In genomic region chr15:75721923-75722870, GRCh38 we compare ENCODE assay signal across 15 cellular contexts. TPM values are rescaled to one million over a fixed set of nuclear protein-coding genes. Genes with fewer than 3 reads are reported as not detected.
DNase-seq lines count a peak whose midpoint lies in the region; ATAC-seq and TF ChIP-seq lines count a peak whose summit lies in the region.
"Had no signal": no experiment of that assay in that cellular context is flagged by ENCODE, and none has a peak within 500 bp of the region (broad histone marks: within the 10 kb centered on the region; RNA-seq: fewer than 3 reads in every experiment).

No MANE protein-coding gene starts in this region.

- ATAC-seq in gastroesophageal sphincter, result no peak

- peaks cover 17% of the 10 kb centered on the region for H3K27me3 Mint-ChIP-seq in endodermal cell (ENCODE audit: insufficient read depth)

- H3K27ac Mint-ChIP-seq in endodermal cell, result no peak overlapping the region
- H3K27ac Mint-ChIP-seq: activated CD4-positive, alpha-beta T cell treated with anti-CD3 and anti-CD28 coated beads, Interleukin-2, amount 10 ng/mL, durations not matched to agents 7 days and 5 days had no signal

- H3K79me1 ChIP-seq in trophoblast cell (ENCODE audit: low read length), result peaks cover 7% of the 10 kb centered on the region

- peak overlapping the region; percentile 69 for H2AK5ac ChIP-seq in trophoblast cell (ENCODE audit: low read length)

- no peak for DNase-seq in NT2/D1 (ENCODE audit: low read depth, low spot score)
- DNase-seq in trophoblast cell, result no peak
- no peak for DNase-seq in endodermal cell
- DNase-seq in AML-193 (lab: John Stamatoyannopoulos, UW), result no peak
- DNase-seq in amygdala (lab: John Stamatoyannopoulos, UW), result no peak
- DNase-seq in NCI-H2029 (lab: John Stamatoyannopoulos, UW), result no peak
- DNase-seq: activated CD4-positive, alpha-beta T cell treated with anti-CD3 and anti-CD28 coated beads, Interleukin-2, amount 10 ng/mL, durations not matched to agents 7 days and 5 days; activated naive CD8-positive, alpha-beta T cell treated with anti-CD3 and anti-CD28 coated beads, Interleukin-2, amount 10 ng/mL, durations not matched to agents 7 days and 5 days; DMS153; GM23248; stimulated activated CD4-positive, alpha-beta T cell treated with anti-CD3 and anti-CD28 coated beads, Interleukin-4, amount 100 ng/mL, for 1 hour had no signal

- H3K9me3 Mint-ChIP-seq in endodermal cell, result no peaks in the 10 kb centered on the region
- H3K9me3 Mint-ChIP-seq: activated CD4-positive, alpha-beta T cell treated with anti-CD3 and anti-CD28 coated beads, Interleukin-2, amount 10 ng/mL, durations not matched to agents 7 days and 5 days; activated naive CD8-positive, alpha-beta T cell treated with anti-CD3 and anti-CD28 coated beads, Interleukin-2, amount 10 ng/mL, durations not matched to agents 7 days and 5 days; central memory CD8-positive, alpha-beta T cell had no signal

- TF ChIP-seq CTCF in gastroesophageal sphincter (IDR thresholded peaks at IDR 0.05) (no peak), endodermal cell (conservative IDR thresholded peaks at IDR 0.05) (no peak)

- H2AFZ ChIP-seq in trophoblast cell (ENCODE audit: insufficient read depth, low read length, poor library complexity), result no peak overlapping the region
- H2AFZ ChIP-seq: GM23248 had no signal

- no peak for TF ChIP-seq POLR2A in gastroesophageal sphincter (IDR thresholded peaks at IDR 0.05)

- no peak overlapping the region for H3K4me3 Mint-ChIP-seq in endodermal cell
- H3K4me3 Mint-ChIP-seq: activated CD4-positive, alpha-beta T cell treated with anti-CD3 and anti-CD28 coated beads, Interleukin-2, amount 10 ng/mL, durations not matched to agents 7 days and 5 days; activated naive CD8-positive, alpha-beta T cell treated with anti-CD3 and anti-CD28 coated beads, Interleukin-2, amount 10 ng/mL, durations not matched to agents 7 days and 5 days; central memory CD8-positive, alpha-beta T cell had no signal

- no peak overlapping the region for H4K12ac ChIP-seq in trophoblast cell (ENCODE audit: low read depth, low read length)

- H2BK12ac ChIP-seq in trophoblast cell (ENCODE audit: low read length), result peak overlapping the region; percentile 3

- H4K8ac ChIP-seq in trophoblast cell (ENCODE audit: low read depth, low read length), result no peak overlapping the region

- WGBS in gastroesophageal sphincter (ENCODE audit: low coverage in 1 of 2), 2 donors, result 80 to 93% methylated on average over 3 to 14 of the region's 14 CpGs
- WGBS in trophoblast cell (ENCODE audit: extremely low coverage, insufficient coverage, insufficient read length), result no CpG with 5 or more reads among the region's 14 CpGs
- 84 to 92% methylated on average over 5 to 14 of the region's 14 CpGs for WGBS in endodermal cell (ENCODE audit: insufficient coverage in 1 of 2, insufficient read length in 1 of 2), 2 experiments

- H3K9me3 ChIP-seq in BLaER1 (no peaks in the 10 kb centered on the region), NT2/D1 (ENCODE audit: insufficient read depth, low read length) (no peaks in the 10 kb centered on the region), gastroesophageal sphincter (no peaks in the 10 kb centered on the region), trophoblast cell (ENCODE audit: insufficient read depth, low read depth, low read length) (no peaks in the 10 kb centered on the region), endodermal cell (ENCODE audit: control insufficient read depth, low read length) (no peaks in the 10 kb centered on the region)
- H3K9me3 ChIP-seq: thyroid gland had no signal

- no peaks in the 10 kb centered on the region for H3K36me3 Mint-ChIP-seq in endodermal cell (ENCODE audit: low read depth)
- H3K36me3 Mint-ChIP-seq: activated naive CD8-positive, alpha-beta T cell treated with anti-CD3 and anti-CD28 coated beads, Interleukin-2, amount 10 ng/mL, durations not matched to agents 7 days and 5 days had no signal

- peak overlapping the region; percentile 40 for H3K27ac ChIP-seq in BLaER1
- peak overlapping the region in 3 of 4 donors; percentile 81 to 91 (median 87) for H3K27ac ChIP-seq in gastroesophageal sphincter
- no peak overlapping the region for H3K27ac ChIP-seq in trophoblast cell (ENCODE audit: low read depth, low read length)
- no peak overlapping the region for H3K27ac ChIP-seq in endodermal cell (ENCODE audit: low read depth, low read length)
- H3K27ac ChIP-seq: GM23248 had no signal

- H3K9ac ChIP-seq in BLaER1 (no peak overlapping the region), NT2/D1 (ENCODE audit: insufficient read length, low read depth) (peak overlapping the region; percentile 7), trophoblast cell (ENCODE audit: low read length) (no peak overlapping the region), endodermal cell (ENCODE audit: extremely low read depth, low read length, poor library complexity, severe bottlenecking) (no peak overlapping the region)

- H3K4me2 ChIP-seq in BLaER1, result no peak overlapping the region
- H3K4me2 ChIP-seq in trophoblast cell (ENCODE audit: low read length), result no peak overlapping the region

- peaks cover 3% of the 10 kb centered on the region for H3K4me1 Mint-ChIP-seq in endodermal cell
- H3K4me1 Mint-ChIP-seq: activated CD4-positive, alpha-beta T cell treated with anti-CD3 and anti-CD28 coated beads, Interleukin-2, amount 10 ng/mL, durations not matched to agents 7 days and 5 days had no signal

- no peaks in the 10 kb centered on the region for H4K20me1 ChIP-seq in BLaER1

- H4K91ac ChIP-seq in trophoblast cell (ENCODE audit: low read depth, low read length), result no peak overlapping the region

- H2BK5ac ChIP-seq in trophoblast cell (ENCODE audit: low read depth, low read length, poor library complexity), result no peak overlapping the region

- no peak overlapping the region for H3K4ac ChIP-seq in trophoblast cell (ENCODE audit: low read depth, low read length)

- H3K23ac ChIP-seq in trophoblast cell (ENCODE audit: low read length), result no peak overlapping the region

- no peaks in the 10 kb centered on the region for H3K36me3 ChIP-seq in BLaER1
- H3K36me3 ChIP-seq in NT2/D1 (ENCODE audit: insufficient read depth, insufficient read length, low read length), result no peaks in the 10 kb centered on the region
- no peaks in the 10 kb centered on the region for H3K36me3 ChIP-seq in gastroesophageal sphincter
- no peaks in the 10 kb centered on the region for H3K36me3 ChIP-seq in trophoblast cell (ENCODE audit: control insufficient read depth in 1 of 2, insufficient read depth in 2 of 2, low read length in 2 of 2)
- H3K36me3 ChIP-seq in endodermal cell (ENCODE audit: control insufficient read depth, insufficient read depth, low read length), result no peaks in the 10 kb centered on the region
- H3K36me3 ChIP-seq: thyroid gland had no signal

- H3K4me3 ChIP-seq in BLaER1 (no peak overlapping the region), NT2/D1 (ENCODE audit: insufficient read length, low read depth) (no peak overlapping the region), gastroesophageal sphincter (no peak overlapping the region), trophoblast cell (ENCODE audit: low read depth, low read length) (peak overlapping the region; percentile 18), endodermal cell (ENCODE audit: low read length) (no peak overlapping the region)
- H3K4me3 ChIP-seq: GM23248, thyroid gland had no signal

- H3K27me3 ChIP-seq in BLaER1 (no peaks in the 10 kb centered on the region), NT2/D1 (ENCODE audit: insufficient read depth, insufficient read length) (no peaks in the 10 kb centered on the region), gastroesophageal sphincter (no peaks in the 10 kb centered on the region), trophoblast cell (ENCODE audit: insufficient read depth, low read length) (no peaks in the 10 kb centered on the region), endodermal cell (ENCODE audit: control insufficient read depth, insufficient read depth, low read length, poor library complexity, severe bottlenecking) (no peaks in the 10 kb centered on the region)
- H3K27me3 ChIP-seq: thyroid gland had no signal

- H3K79me2 ChIP-seq in trophoblast cell (ENCODE audit: control insufficient read depth, insufficient read depth, low read length, poor library complexity), result no peaks in the 10 kb centered on the region

- H3K14ac ChIP-seq in trophoblast cell (ENCODE audit: low read length), result no peak overlapping the region

- no peak overlapping the region for H3K18ac ChIP-seq in trophoblast cell (ENCODE audit: low read length)

- H3K4me1 ChIP-seq in BLaER1 (peaks cover 51% of the 10 kb centered on the region), NT2/D1 (ENCODE audit: insufficient read depth, insufficient read length) (peaks cover 17% of the 10 kb centered on the region), gastroesophageal sphincter (peaks cover 0 to 76% (median 16%) of the 10 kb centered on the region in 3 donors), trophoblast cell (ENCODE audit: control insufficient read depth in 1 of 2, insufficient read depth in 2 of 2, low read length in 2 of 2) (peaks cover 8 to 17% of the 10 kb centered on the region in 2 experiments), endodermal cell (ENCODE audit: control insufficient read depth, insufficient read depth, low read length) (no peaks in the 10 kb centered on the region)

- no peak for TF ChIP-seq EP300 in gastroesophageal sphincter (IDR thresholded peaks at IDR 0.05)

- H2BK120ac ChIP-seq in trophoblast cell (ENCODE audit: insufficient read depth, low read length, poor library complexity), result no peak overlapping the region

RNA-seq across cellular contexts. Expression of gene CSPG4, which starts 9.5 kb away (rescaled TPM):
- 100 to 1,000 TPM in 3 of 4 donors, 10 to 100 TPM in 1; 98.7 to 396 (median 151) TPM for total RNA-seq in gastroesophageal sphincter
- 1.1 and 1.3 TPM in 2 replicates for polyA plus RNA-seq in trophoblast cell (2013)
- 1 to 10 TPM; 1.8 to 3.3 TPM for total RNA-seq in endodermal cell
- polyA plus RNA-seq in endodermal cell (2013, experiment 1 of 2), result 3.4 TPM
- polyA plus RNA-seq in endodermal cell (2013, experiment 2 of 2), result 3.3 TPM
- total RNA-seq: activated CD4-positive, alpha-beta T cell treated with anti-CD3 and anti-CD28 coated beads, Interleukin-2, amount 10 ng/mL, durations not matched to agents 7 days and 5 days; activated naive CD8-positive, alpha-beta T cell treated with anti-CD3 and anti-CD28 coated beads, Interleukin-2, amount 10 ng/mL, durations not matched to agents 7 days and 5 days had no signal

Comparison
In these comparisons a context has a peak if more than half of its experiments do, and no peak if none do; other contexts are left out.
1. H3K27ac ChIP-seq: peak in BLaER1 (single experiment) and gastroesophageal sphincter (3 of 4); none in trophoblast cell (single experiment) and endodermal cell (single experiment).
2. RNA of gene CSPG4, which starts 9.5 kb away (total RNA-seq): 98.7 to 396 TPM in gastroesophageal sphincter; 1.8 to 3.3 TPM in endodermal cell; every median in the first group is over 10 times any median in the second.